Comparison of ENCODE assay signal across 8 cellular contexts in the genomic region with DNA sequence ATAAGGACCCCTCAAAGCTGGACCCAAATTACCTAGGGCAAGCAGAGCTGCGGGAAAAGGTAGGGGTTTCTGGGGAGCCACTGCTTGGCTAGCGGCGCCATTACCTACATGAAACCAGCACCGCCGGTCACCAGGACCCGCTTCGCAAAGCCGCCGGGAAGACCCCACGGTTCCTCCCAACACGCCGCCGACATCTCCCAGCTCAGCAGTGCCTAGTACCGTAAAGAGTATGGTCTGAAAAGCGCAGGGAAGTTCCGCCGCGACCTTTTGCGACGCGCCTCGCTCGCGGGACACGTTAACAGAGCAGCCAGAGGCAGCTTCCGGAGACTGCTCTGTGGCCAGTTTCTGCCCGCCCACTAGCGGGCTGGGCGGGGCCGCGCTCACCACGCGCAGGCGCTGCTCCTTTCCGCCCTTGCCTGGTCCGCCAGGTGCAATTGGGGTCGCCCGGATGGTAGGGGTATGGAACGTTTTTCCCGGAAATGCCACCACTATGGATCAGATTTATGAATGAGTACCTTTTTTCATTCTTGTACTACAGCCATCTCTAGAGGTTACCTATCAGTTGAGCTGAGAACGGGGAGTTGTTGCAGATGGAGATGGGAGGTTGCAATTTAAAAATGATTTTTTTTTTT. TPM values are rescaled to one million over a fixed set of nuclear protein-coding genes. Genes with fewer than 3 reads are reported as not detected.
DNase-seq lines count a peak whose midpoint lies in the region; ATAC-seq and TF ChIP-seq lines count a peak whose summit lies in the region.

A gene with protein sequence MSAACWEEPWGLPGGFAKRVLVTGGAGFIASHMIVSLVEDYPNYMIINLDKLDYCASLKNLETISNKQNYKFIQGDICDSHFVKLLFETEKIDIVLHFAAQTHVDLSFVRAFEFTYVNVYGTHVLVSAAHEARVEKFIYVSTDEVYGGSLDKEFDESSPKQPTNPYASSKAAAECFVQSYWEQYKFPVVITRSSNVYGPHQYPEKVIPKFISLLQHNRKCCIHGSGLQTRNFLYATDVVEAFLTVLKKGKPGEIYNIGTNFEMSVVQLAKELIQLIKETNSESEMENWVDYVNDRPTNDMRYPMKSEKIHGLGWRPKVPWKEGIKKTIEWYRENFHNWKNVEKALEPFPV (minus strand): TSS at position 210 of the 632 bp plus-strand sequence. CDS start 16 bp downstream, at position 194.

- peak within 1 kb of the TSS; percentile 75 to 97 (median 90) for H3K4me3 ChIP-seq in BLaER1 treated with 17β-estradiol and CSF1 and Interleukin-3, amounts not matched to agents 10 nM and 100 nM
- peak within 1 kb of the TSS; percentile 80 for H3K4me3 ChIP-seq in colonic mucosa

- H3K27me3 ChIP-seq in BLaER1 treated with 17β-estradiol and CSF1 and Interleukin-3, amounts not matched to agents 10 nM and 100 nM: no peaks in the 10 kb centered on the region
- H3K27me3 ChIP-seq in colonic mucosa: no peaks in the 10 kb centered on the region
- no peaks in the 10 kb centered on the region for H3K27me3 ChIP-seq in layer of hippocampus (ENCODE audit: control insufficient read depth, insufficient read depth, low read length)

- peak within 1 kb of the TSS; percentile 88 to 97 (median 92) for H3K4me2 ChIP-seq in BLaER1 treated with 17β-estradiol and CSF1 and Interleukin-3, amounts not matched to agents 10 nM and 100 nM

- H4K20me1 ChIP-seq in BLaER1 treated with 17β-estradiol and CSF1 and Interleukin-3, amounts not matched to agents 10 nM and 100 nM: peaks cover 0 to 10% (median 0%) of the 10 kb centered on the region in 11 experiments; a peak in 2 of 22 replicates

- H3K36me3 ChIP-seq in BLaER1 treated with 17β-estradiol and CSF1 and Interleukin-3, amounts not matched to agents 10 nM and 100 nM: peaks cover 19 to 28% (median 23%) of the 10 kb centered on the region in 11 experiments
- no peaks in the 10 kb centered on the region for H3K36me3 ChIP-seq in colonic mucosa

- H3K4me1 ChIP-seq in BLaER1 treated with 17β-estradiol and CSF1 and Interleukin-3, amounts not matched to agents 10 nM and 100 nM: peaks cover 17 to 33% (median 20%) of the 10 kb centered on the region in 10 experiments
- H3K4me1 ChIP-seq in colonic mucosa: peaks cover 10% of the 10 kb centered on the region

- ATAC-seq in GM19328 (IDR thresholded peaks at IDR 0.05; ENCODE audit: unreplicated experiment): peak; percentile 96
- peak; percentile 94 for ATAC-seq in HG03469 (IDR thresholded peaks at IDR 0.05; ENCODE audit: unreplicated experiment)

- H3K9ac ChIP-seq in BLaER1 treated with 17β-estradiol and CSF1 and Interleukin-3, amounts not matched to agents 10 nM and 100 nM: peak within 1 kb of the TSS; percentile 85 to 95 (median 91)
- peak within 1 kb of the TSS; percentile 82 to 97 for H3K9ac ChIP-seq in colonic mucosa (ENCODE audit: low read depth in 2 of 2, low read length in 2 of 2)

- H3K27ac ChIP-seq in BLaER1 treated with 17β-estradiol and CSF1 and Interleukin-3, amounts not matched to agents 10 nM and 100 nM: peak within 1 kb of the TSS; percentile 73 to 93 (median 88)
- H3K27ac ChIP-seq in colonic mucosa (peak within 1 kb of the TSS; percentile 76), layer of hippocampus (ENCODE audit: low read depth, low read length) (peak within 1 kb of the TSS; percentile 77)

- H3K9me3 ChIP-seq in BLaER1 treated with 17β-estradiol and CSF1 and Interleukin-3, amounts not matched to agents 10 nM and 100 nM (replicated peaks in 1 of 11): peaks cover 0 to 12% (median 9%) of the 10 kb centered on the region in 11 experiments; a peak in 12 of 22 replicates
- no peaks in the 10 kb centered on the region for H3K9me3 ChIP-seq in colonic mucosa

- TF ChIP-seq CTCF in colonic mucosa (IDR thresholded peaks at IDR 0.05): no peak

- intact Hi-C loops in colonic mucosa (cut with DNase I): loop anchor here (5.0 kb wide), 1 partner anchor 49 kb away; no protein-coding TSS in a partner anchor

- peak; percentile 93 for DNase-seq in NCI-H526 treated with DMSO at 0.1 percent for 48 hours (lab: John Stamatoyannopoulos, UW)
- peak; percentile 93 for DNase-seq in activated CD4-positive, alpha-beta T cell treated with anti-CD3 and anti-CD28 coated beads for 48 hours
- DNase-seq in colonic mucosa: peak; percentile 93
- peak; percentile 62 to 79 (median 74) for DNase-seq in stimulated activated CD4-positive, alpha-beta T cell treated with anti-CD3 and anti-CD28 coated beads, Interleukin-1b, Interleukin-23, amount 100 ng/mL, for 24 hours (ENCODE audit: low read depth in 4 of 4, low spot score in 1 of 4)

RNA-seq across cellular contexts. Expression of the gene that starts here (rescaled TPM):
- 1 to 10 TPM; 7.2 to 9.3 TPM for total RNA-seq in colonic mucosa

Comparison
In these comparisons a context has a peak if more than half of its experiments do, and no peak if none do; other contexts are left out.
1. Peak in every context shown above with its lines: DNase-seq, ATAC-seq, H3K4me3 ChIP-seq and H3K27ac ChIP-seq.